21 cellular contexts compared by ENCODE assay signal in the genomic region with DNA sequence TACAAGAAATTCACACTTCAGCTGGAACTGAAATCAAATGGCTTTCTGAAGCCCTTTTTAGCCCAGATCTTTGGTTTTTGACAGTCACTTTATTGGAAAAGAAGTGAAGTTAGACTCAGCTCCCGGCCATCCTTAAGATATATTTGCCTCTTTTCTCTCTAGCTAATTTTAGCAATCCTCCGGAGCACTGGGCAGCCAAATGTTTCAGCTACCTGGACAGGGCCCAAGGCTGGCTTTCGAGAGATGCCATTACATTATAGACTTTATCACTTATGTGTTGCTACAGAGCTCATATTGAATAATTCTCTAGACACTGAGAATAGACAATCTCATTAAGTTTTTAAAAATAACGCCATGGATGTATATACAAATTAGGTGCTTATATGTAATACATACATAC. TPM values are rescaled to one million over a fixed set of nuclear protein-coding genes. Genes with fewer than 3 reads are reported as not detected.
DNase-seq lines count a peak whose midpoint lies in the region; ATAC-seq and TF ChIP-seq lines count a peak whose summit lies in the region.
"Had no signal": no experiment of that assay in that cellular context is flagged by ENCODE, and none has a peak within 500 bp of the region (broad histone marks: within the 10 kb centered on the region; RNA-seq: fewer than 3 reads in every experiment).

No MANE protein-coding gene starts in this region.

- peaks cover 0 to 24% (median 4%) of the 10 kb centered on the region in 9 donors for H3K4me1 ChIP-seq in heart right ventricle
- peaks cover 10% of the 10 kb centered on the region for H3K4me1 ChIP-seq in rectal smooth muscle tissue (ENCODE audit: control insufficient read depth, insufficient read depth, low read length)
- peaks cover 12% of the 10 kb centered on the region for H3K4me1 ChIP-seq in vagina
- H3K4me1 ChIP-seq: A549, Caco-2 had no signal

- TF ChIP-seq CTCF in WTC11 (IDR thresholded peaks at IDR 0.05) (no peak), heart right ventricle (IDR thresholded peaks at IDR 0.05) (no peak), vagina (IDR thresholded peaks at IDR 0.05) (no peak)

- H3K27me3 ChIP-seq in heart right ventricle (no peaks in the 10 kb centered on the region), rectal smooth muscle tissue (ENCODE audit: control insufficient read depth, insufficient read depth, low read length) (no peaks in the 10 kb centered on the region), vagina (no peaks in the 10 kb centered on the region)
- H3K27me3 ChIP-seq: SJSA1 had no signal

- DNase-seq in WTC11 (ENCODE audit: low spot score) (no peak), heart right ventricle (peak; percentile 25 to 30), vagina (ENCODE audit: extremely low spot score in 2 of 2) (no peak), AG08396 (ENCODE audit: low spot score) (no peak)
- DNase-seq in effector memory CD8-positive, alpha-beta T cell, result no peak
- DNase-seq: C1 segment of cervical spinal cord; Caco-2; CD4-positive, alpha-beta memory T cell; NCI-H1092 treated with DMSO at 0.1 percent for 48 hours; NCI-H1436; NCI-H187; NCI-H2171 treated with DMSO at 0.1 percent for 48 hours; NCI-H345; NCI-H524; NCI-H748 treated with DMSO at 0.1 percent for 48 hours had no signal

- H3K4me1 Mint-ChIP-seq in WTC11, result peaks cover 69% of the 10 kb centered on the region
- H3K4me1 Mint-ChIP-seq in effector memory CD8-positive, alpha-beta T cell (ENCODE audit: low read depth in 2 of 2), result no peaks in the 10 kb centered on the region

- H3K9me3 Mint-ChIP-seq in WTC11, result peaks cover 10% of the 10 kb centered on the region
- H3K9me3 Mint-ChIP-seq in effector memory CD8-positive, alpha-beta T cell, result no peaks in the 10 kb centered on the region

- POLR2A ChIA-PET in WTC11 (lab: Charles Lee), result interaction anchor here (0.7 kb wide), 1 partner anchor 28 kb away, joined by 3 read pairs; a partner anchor contains a TSS

- H3K27ac ChIP-seq in heart right ventricle (peak overlapping the region in 6 of 10 donors; percentile 17 to 67 (median 62)), rectal smooth muscle tissue (ENCODE audit: low read depth, low read length) (peak overlapping the region; percentile 3), vagina (peak overlapping the region; percentile 9)
- H3K27ac ChIP-seq: A549, HL-60, SJSA1 had no signal

- no peak overlapping the region for H3K4me3 Mint-ChIP-seq in WTC11
- H3K4me3 Mint-ChIP-seq in effector memory CD8-positive, alpha-beta T cell, result no peak overlapping the region
- H3K4me3 Mint-ChIP-seq: CD4-positive, alpha-beta memory T cell had no signal

- H3K27ac Mint-ChIP-seq in WTC11, result peak overlapping the region; percentile 73
- H3K27ac Mint-ChIP-seq in effector memory CD8-positive, alpha-beta T cell, result no peak overlapping the region

- H3K9ac ChIP-seq in rectal smooth muscle tissue (ENCODE audit: low read length), result no peak overlapping the region

- intact Hi-C loops in heart right ventricle (cut with DNase I) (loop anchor here in 8 of 10 donors (2.0 to 10.0 kb wide), 8 partner anchors 53 to 553 kb away; a partner anchor contains a TSS), vagina (cut with DNase I) (loop anchor here (10.0 kb wide), 1 partner anchor 323 kb away; a partner anchor contains a TSS)

- ATAC-seq in WTC11, result no peak
- peak in 5 of 8 donors; percentile 57 to 86 (median 70) for ATAC-seq in heart right ventricle
- ATAC-seq in GM18502 (IDR thresholded peaks at IDR 0.05; ENCODE audit: poor library complexity, unreplicated experiment), result no peak
- no peak for ATAC-seq in effector memory CD8-positive, alpha-beta T cell (replicated peaks)
- ATAC-seq: A549, GM12878 had no signal

- H3K27me3 Mint-ChIP-seq in WTC11 (ENCODE audit: low read depth), result no peaks in the 10 kb centered on the region
- H3K27me3 Mint-ChIP-seq in effector memory CD8-positive, alpha-beta T cell, result peaks cover 2 to 10% of the 10 kb centered on the region in 2 donors

- no peak overlapping the region for H3K4me3 ChIP-seq in heart right ventricle
- H3K4me3 ChIP-seq in rectal smooth muscle tissue (ENCODE audit: low read length), result no peak overlapping the region
- no peak overlapping the region for H3K4me3 ChIP-seq in vagina
- H3K4me3 ChIP-seq: A549, GM12878, SJSA1 had no signal

- no peak for TF ChIP-seq POLR2A in vagina (IDR thresholded peaks at IDR 0.05)

- CTCF ChIA-PET in WTC11 (lab: Charles Lee), result interaction anchor here (0.8 kb wide), 1 partner anchor 28 kb away, joined by 3 read pairs; a partner anchor contains a TSS

- H3K36me3 ChIP-seq in heart right ventricle, result no peaks in the 10 kb centered on the region
- no peaks in the 10 kb centered on the region for H3K36me3 ChIP-seq in rectal smooth muscle tissue (ENCODE audit: control insufficient read depth, insufficient read depth, low read length)
- no peaks in the 10 kb centered on the region for H3K36me3 ChIP-seq in vagina
- H3K36me3 ChIP-seq: SJSA1 had no signal

- H3K9me3 ChIP-seq in heart right ventricle, result no peaks in the 10 kb centered on the region
- no peaks in the 10 kb centered on the region for H3K9me3 ChIP-seq in vagina
- H3K9me3 ChIP-seq: A549, Caco-2, SJSA1 had no signal

- H3K36me3 Mint-ChIP-seq in WTC11, result peaks cover 56% of the 10 kb centered on the region
- H3K36me3 Mint-ChIP-seq in effector memory CD8-positive, alpha-beta T cell (ENCODE audit: insufficient read depth), result no peaks in the 10 kb centered on the region
- H3K36me3 Mint-ChIP-seq: CD4-positive, alpha-beta memory T cell had no signal

- 34 to 45% methylated on average over 4 of the region's 4 CpGs for WGBS in heart right ventricle, 2 donors

TF ChIP-seq in WTC11, 78 proteins besides CTCF, POLR2A, EP300 and RAD21:
- no peak for TF ChIP-seq ETV6 (CRISPR knock-in tag; IDR thresholded peaks at IDR 0.05)
- TF ChIP-seq, protein P1, sequence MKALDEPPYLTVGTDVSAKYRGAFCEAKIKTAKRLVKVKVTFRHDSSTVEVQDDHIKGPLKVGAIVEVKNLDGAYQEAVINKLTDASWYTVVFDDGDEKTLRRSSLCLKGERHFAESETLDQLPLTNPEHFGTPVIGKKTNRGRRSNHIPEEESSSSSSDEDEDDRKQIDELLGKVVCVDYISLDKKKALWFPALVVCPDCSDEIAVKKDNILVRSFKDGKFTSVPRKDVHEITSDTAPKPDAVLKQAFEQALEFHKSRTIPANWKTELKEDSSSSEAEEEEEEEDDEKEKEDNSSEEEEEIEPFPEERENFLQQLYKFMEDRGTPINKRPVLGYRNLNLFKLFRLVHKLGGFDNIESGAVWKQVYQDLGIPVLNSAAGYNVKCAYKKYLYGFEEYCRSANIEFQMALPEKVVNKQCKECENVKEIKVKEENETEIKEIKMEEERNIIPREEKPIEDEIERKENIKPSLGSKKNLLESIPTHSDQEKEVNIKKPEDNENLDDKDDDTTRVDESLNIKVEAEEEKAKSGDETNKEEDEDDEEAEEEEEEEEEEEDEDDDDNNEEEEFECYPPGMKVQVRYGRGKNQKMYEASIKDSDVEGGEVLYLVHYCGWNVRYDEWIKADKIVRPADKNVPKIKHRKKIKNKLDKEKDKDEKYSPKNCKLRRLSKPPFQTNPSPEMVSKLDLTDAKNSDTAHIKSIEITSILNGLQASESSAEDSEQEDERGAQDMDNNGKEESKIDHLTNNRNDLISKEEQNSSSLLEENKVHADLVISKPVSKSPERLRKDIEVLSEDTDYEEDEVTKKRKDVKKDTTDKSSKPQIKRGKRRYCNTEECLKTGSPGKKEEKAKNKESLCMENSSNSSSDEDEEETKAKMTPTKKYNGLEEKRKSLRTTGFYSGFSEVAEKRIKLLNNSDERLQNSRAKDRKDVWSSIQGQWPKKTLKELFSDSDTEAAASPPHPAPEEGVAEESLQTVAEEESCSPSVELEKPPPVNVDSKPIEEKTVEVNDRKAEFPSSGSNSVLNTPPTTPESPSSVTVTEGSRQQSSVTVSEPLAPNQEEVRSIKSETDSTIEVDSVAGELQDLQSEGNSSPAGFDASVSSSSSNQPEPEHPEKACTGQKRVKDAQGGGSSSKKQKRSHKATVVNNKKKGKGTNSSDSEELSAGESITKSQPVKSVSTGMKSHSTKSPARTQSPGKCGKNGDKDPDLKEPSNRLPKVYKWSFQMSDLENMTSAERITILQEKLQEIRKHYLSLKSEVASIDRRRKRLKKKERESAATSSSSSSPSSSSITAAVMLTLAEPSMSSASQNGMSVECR (CRISPR knock-in tag; IDR thresholded peaks at IDR 0.05; ENCODE audit: borderline replicate concordance), result no peak
- TF ChIP-seq, protein P2, sequence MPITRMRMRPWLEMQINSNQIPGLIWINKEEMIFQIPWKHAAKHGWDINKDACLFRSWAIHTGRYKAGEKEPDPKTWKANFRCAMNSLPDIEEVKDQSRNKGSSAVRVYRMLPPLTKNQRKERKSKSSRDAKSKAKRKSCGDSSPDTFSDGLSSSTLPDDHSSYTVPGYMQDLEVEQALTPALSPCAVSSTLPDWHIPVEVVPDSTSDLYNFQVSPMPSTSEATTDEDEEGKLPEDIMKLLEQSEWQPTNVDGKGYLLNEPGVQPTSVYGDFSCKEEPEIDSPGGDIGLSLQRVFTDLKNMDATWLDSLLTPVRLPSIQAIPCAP (CRISPR knock-in tag; IDR thresholded peaks at IDR 0.05), result no peak
- TF ChIP-seq, protein P3, sequence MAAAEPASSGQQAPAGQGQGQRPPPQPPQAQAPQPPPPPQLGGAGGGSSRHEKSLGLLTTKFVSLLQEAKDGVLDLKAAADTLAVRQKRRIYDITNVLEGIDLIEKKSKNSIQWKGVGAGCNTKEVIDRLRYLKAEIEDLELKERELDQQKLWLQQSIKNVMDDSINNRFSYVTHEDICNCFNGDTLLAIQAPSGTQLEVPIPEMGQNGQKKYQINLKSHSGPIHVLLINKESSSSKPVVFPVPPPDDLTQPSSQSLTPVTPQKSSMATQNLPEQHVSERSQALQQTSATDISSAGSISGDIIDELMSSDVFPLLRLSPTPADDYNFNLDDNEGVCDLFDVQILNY (CRISPR knock-in tag; IDR thresholded peaks at IDR 0.05), result no peak
TF ChIP-seq in WTC11: peak in this region for 0.

RNA-seq across cellular contexts. Expression of a gene that starts 28.5 kb away (rescaled TPM):
- 78.3 to 79.5 TPM (median 79.0 TPM) in 3 replicates for total RNA-seq in WTC11 (2021)
- 1 to 10 TPM; 3.5 to 7.4 (median 5.6) TPM for total RNA-seq in heart right ventricle
- polyA plus RNA-seq in heart right ventricle, result 10 to 100 TPM in 1 of 2 donors, under 1 TPM in 1; 0.44 to 17.8 TPM
- 10.8 TPM for total RNA-seq in vagina

RNA-seq across cellular contexts. Expression of a gene that starts 29.5 kb away (rescaled TPM):
- 5.1 to 5.9 TPM (median 5.6 TPM) in 3 replicates for total RNA-seq in WTC11 (2021)
- under 1 TPM in 1 of 10 donors, not detected in 9; 0.11 TPM for total RNA-seq in heart right ventricle
- not detected for polyA plus RNA-seq in heart right ventricle
- not detected for total RNA-seq in vagina
- total RNA-seq: Caco-2; CD4-positive, alpha-beta memory T cell; GM12878; SJSA1 had no signal
- polyA plus RNA-seq: A549; CD4-positive, alpha-beta memory T cell; GM12878 had no signal

Comparison
In these comparisons a context has a peak if more than half of its experiments do, and no peak if none do; other contexts are left out.
1. ATAC-seq: peak in heart right ventricle (5 of 8); none in WTC11 (single experiment), GM18502 (single experiment) and effector memory CD8-positive, alpha-beta T cell (single experiment).
2. DNase-seq: peak in heart right ventricle (2 of 2); none in WTC11 (single experiment), vagina (0 of 2), effector memory CD8-positive, alpha-beta T cell (0 of 3) and AG08396 (single experiment).
3. H3K27ac ChIP-seq: peak in every context shown above with its lines; median percentile 62 in heart right ventricle; 9 in vagina; 3 in rectal smooth muscle tissue.